Comparison of ENCODE assay signal across 20 cellular contexts in genomic region chr16:10926867-10927266, GRCh38. TPM values are rescaled to one million over a fixed set of nuclear protein-coding genes. Genes with fewer than 3 reads are reported as not detected.
A peak's percentile ranks its signal among the peaks of the same experiment; 100 is the strongest.
DNase-seq lines count a peak whose midpoint lies in the region; ATAC-seq, FAIRE-seq and TF ChIP-seq lines count a peak whose summit lies in the region.
"Had no signal": no experiment of that assay in that cellular context is flagged by ENCODE, and none has a peak within 500 bp of the region (broad histone marks: within the 10 kb centered on the region; RNA-seq: fewer than 3 reads in every experiment).

No MANE protein-coding gene starts in this region.

- H4K20me1 ChIP-seq in K562 (replicated peaks; ENCODE audit: control insufficient read depth, insufficient read depth, low read length): no peaks in the 10 kb centered on the region; the same call in 1 of the 2 replicates

- H3K36me3 Mint-ChIP-seq in IgD-negative memory B cell: peaks cover 3% of the 10 kb centered on the region
- H3K36me3 Mint-ChIP-seq in stimulated activated naive B cell treated with anti-CD40 and anti-IgM and Interleukin-4, amounts not matched to agents 10 μg/mL and 1 μg/mL and 100 μg/mL, for 72 hours: peaks cover 52 to 72% of the 10 kb centered on the region in 2 donors
- peaks cover 26% of the 10 kb centered on the region for H3K36me3 Mint-ChIP-seq in activated naive CD4-positive, alpha-beta T cell treated with anti-CD3 and anti-CD28 coated beads for 36 hours (ENCODE audit: low read depth)

- peaks cover 25% of the 10 kb centered on the region; the same call in 2 of the 3 replicates for H3K36me3 ChIP-seq in K562 (ENCODE audit: control insufficient read depth, insufficient read depth, low read length)

- no peak for TF ChIP-seq EP300 in K562 (IDR thresholded peaks at IDR 0.05; ENCODE audit: low read length)

- H3K4me1 ChIP-seq in K562 (replicated peaks in 1 of 2; ENCODE audit: control insufficient read depth in 2 of 2, insufficient read depth in 2 of 2, low read length in 2 of 2): peaks cover 0 to 9% of the 10 kb centered on the region in 2 experiments; a peak in 2 of 5 replicates
- H3K4me1 ChIP-seq: BE2C had no signal

- H3K9ac ChIP-seq in K562 (ENCODE audit: insufficient read depth in 1 of 2, low read depth in 2 of 2, low read length in 2 of 2): no peak overlapping the region
- H3K9ac ChIP-seq: KMS-11 had no signal

- intact Hi-C loops in K562 (cut with micrococcal nuclease): no loop called here
- intact Hi-C loops in activated naive CD4-positive, alpha-beta T cell treated with anti-CD3 and anti-CD28 coated beads for 36 hours (cut with micrococcal nuclease): no loop called here

- no peaks in the 10 kb centered on the region for H3K27me3 ChIP-seq in K562 (ENCODE audit: control insufficient read depth in 2 of 2, insufficient read depth in 2 of 2, low read length in 2 of 2)
- H3K27me3 ChIP-seq: BE2C had no signal

- H3K4me1 Mint-ChIP-seq in IgD-negative memory B cell: peaks cover 20 to 22% (median 21%) of the 10 kb centered on the region in 3 donors
- peaks cover 37 to 49% of the 10 kb centered on the region in 2 donors for H3K4me1 Mint-ChIP-seq in stimulated activated naive B cell treated with anti-CD40 and anti-IgM and Interleukin-4, amounts not matched to agents 10 μg/mL and 1 μg/mL and 100 μg/mL, for 72 hours
- H3K4me1 Mint-ChIP-seq in activated naive CD4-positive, alpha-beta T cell treated with anti-CD3 and anti-CD28 coated beads for 36 hours (ENCODE audit: low read depth): peaks cover 2% of the 10 kb centered on the region

- CTCF ChIA-PET in K562 (lab: Yijun Ruan, JAX; ENCODE audit: low intra/inter-chr PET ratio): no interaction called here
- CTCF ChIA-PET in activated naive CD4-positive, alpha-beta T cell treated with anti-CD3 and anti-CD28 coated beads for 36 hours (lab: Charles Lee): interaction anchor here (0.6 to 1.8 kb wide), 4 partner anchors 8 to 183 kb away, joined by 3 to 5 read pairs (median 4); no protein-coding TSS in a partner anchor

- in situ Hi-C loops in K562 (cut with MboI): no loop called here

- no peak overlapping the region for H2AFZ ChIP-seq in K562 (ENCODE audit: low read depth, low read length)

- H3K4me3 ChIP-seq in K562: no peak overlapping the region

- peak overlapping the region in 1 of 4 donors; percentile 7 for H3K4me3 Mint-ChIP-seq in IgD-negative memory B cell
- no peak overlapping the region for H3K4me3 Mint-ChIP-seq in stimulated activated naive B cell treated with anti-CD40 and anti-IgM and Interleukin-4, amounts not matched to agents 10 μg/mL and 1 μg/mL and 100 μg/mL, for 72 hours
- H3K4me3 Mint-ChIP-seq in activated naive CD4-positive, alpha-beta T cell treated with anti-CD3 and anti-CD28 coated beads for 36 hours: no peak overlapping the region
- H3K4me3 Mint-ChIP-seq: CD4-positive, CD25-positive, alpha-beta regulatory T cell; CD8-positive, alpha-beta memory T cell; HFFc6 had no signal

- BruUV-seq in K562 (replicated peaks; lab: Mats Ljungman, UMichigan): no TSS peak

- H3K27ac ChIP-seq in K562 (ENCODE audit: extremely low read depth, low read depth, low read length): no peak overlapping the region
- H3K27ac ChIP-seq: KMS-11 had no signal

- DNase-seq in GM12891 (ENCODE audit: insufficient read length, low spot score): no peak
- DNase-seq in K562 (ENCODE audit: extremely low read depth in 1 of 4, low spot score in 3 of 4): no peak
- DNase-seq in stimulated activated naive B cell treated with anti-CD40 and anti-IgM and Interleukin-4, amounts not matched to agents 10 μg/mL and 1 μg/mL and 100 μg/mL, for 72 hours: no peak
- DNase-seq in DMS53 (lab: John Stamatoyannopoulos, UW): no peak
- DNase-seq in activated naive CD4-positive, alpha-beta T cell treated with anti-CD3 and anti-CD28 coated beads for 36 hours: no peak
- DNase-seq in HK-2 (ENCODE audit: unreplicated experiment): no peak
- DNase-seq: BE2C; C1 segment of cervical spinal cord; CD4-positive, CD25-positive, alpha-beta regulatory T cell; CD8-positive, alpha-beta memory T cell; COR-L47; DMS 273 treated with DMSO at 0.1 percent for 48 hours; GOT3; H7; HFFc6 had no signal

- H3K4me2 ChIP-seq in K562 (ENCODE audit: insufficient read depth, low read length): no peak overlapping the region
- H3K4me2 ChIP-seq: KMS-11 had no signal

- TF ChIP-seq POLR2A in GM12891 (IDR thresholded peaks at IDR 0.05; ENCODE audit: low read depth, low read length): no peak
- TF ChIP-seq POLR2A in K562 (conservative IDR thresholded peaks at IDR 0.05): no peak

- no peaks in the 10 kb centered on the region for H3K9me3 Mint-ChIP-seq in IgD-negative memory B cell
- H3K9me3 Mint-ChIP-seq in stimulated activated naive B cell treated with anti-CD40 and anti-IgM and Interleukin-4, amounts not matched to agents 10 μg/mL and 1 μg/mL and 100 μg/mL, for 72 hours: no peaks in the 10 kb centered on the region
- peaks cover 2% of the 10 kb centered on the region for H3K9me3 Mint-ChIP-seq in activated naive CD4-positive, alpha-beta T cell treated with anti-CD3 and anti-CD28 coated beads for 36 hours
- H3K9me3 Mint-ChIP-seq: CD8-positive, alpha-beta memory T cell; HFFc6 had no signal

- no peaks in the 10 kb centered on the region for H3K27me3 Mint-ChIP-seq in IgD-negative memory B cell
- no peaks in the 10 kb centered on the region for H3K27me3 Mint-ChIP-seq in stimulated activated naive B cell treated with anti-CD40 and anti-IgM and Interleukin-4, amounts not matched to agents 10 μg/mL and 1 μg/mL and 100 μg/mL, for 72 hours
- H3K27me3 Mint-ChIP-seq in activated naive CD4-positive, alpha-beta T cell treated with anti-CD3 and anti-CD28 coated beads for 36 hours (ENCODE audit: low read depth): no peaks in the 10 kb centered on the region
- H3K27me3 Mint-ChIP-seq: CD4-positive, CD25-positive, alpha-beta regulatory T cell; CD8-positive, alpha-beta memory T cell had no signal

- FAIRE-seq in GM12891 (lab: Jason Lieb, UNC) (no peak), K562 (lab: Jason Lieb, UNC) (no peak)
- FAIRE-seq: G401.6, HTR-8/SVneo had no signal

- H3K9me3 ChIP-seq in K562 (replicated peaks; ENCODE audit: control insufficient read depth, insufficient read depth, low read depth, low read length): no peaks in the 10 kb centered on the region
- H3K9me3 ChIP-seq: BE2C had no signal

- no peak for TF ChIP-seq CTCF in K562 (IDR thresholded peaks at IDR 0.05 in 2 of 3, conservative IDR thresholded peaks at IDR 0.05 in 1 of 3; ENCODE audit: insufficient read depth in 2 of 3, low read depth in 1 of 3, low read length in 3 of 3)

- TF ChIP-seq RAD21 in K562 (CRISPR knock-in tag; conservative IDR thresholded peaks at IDR 0.05 in 1 of 2, IDR thresholded peaks at IDR 0.05 in 1 of 2): no peak

- no peaks in the 10 kb centered on the region for H3K79me2 ChIP-seq in K562 (ENCODE audit: control insufficient read depth, insufficient read depth, low read length)

- 88% methylated on average over 5 of the region's 5 CpGs for WGBS in K562 (ENCODE audit: insufficient coverage, low coverage, missing lambda C conversion rate)

- H3K27ac Mint-ChIP-seq in IgD-negative memory B cell: peak overlapping the region; percentile 27 to 84 (median 82)
- H3K27ac Mint-ChIP-seq in stimulated activated naive B cell treated with anti-CD40 and anti-IgM and Interleukin-4, amounts not matched to agents 10 μg/mL and 1 μg/mL and 100 μg/mL, for 72 hours: peak overlapping the region; percentile 89
- no peak overlapping the region for H3K27ac Mint-ChIP-seq in activated naive CD4-positive, alpha-beta T cell treated with anti-CD3 and anti-CD28 coated beads for 36 hours
- H3K27ac Mint-ChIP-seq: HFFc6 had no signal

- POLR2A ChIA-PET in K562 (lab: Yijun Ruan, JAX): interaction anchor here (0.6 to 1.1 kb wide), 5 partner anchors 8 to 328 kb away, joined by 3 to 4 read pairs (median 3); no protein-coding TSS in a partner anchor

- no peaks in the 10 kb centered on the region for H3K9me1 ChIP-seq in K562 (ENCODE audit: control insufficient read depth, insufficient read depth, low read length)

- ATAC-seq in K562: no peak
- no peak for ATAC-seq in stimulated activated naive B cell treated with anti-CD40 and anti-IgM and Interleukin-4, amounts not matched to agents 10 μg/mL and 1 μg/mL and 100 μg/mL, for 72 hours (replicated peaks)
- ATAC-seq: HCT116 had no signal

RNA-seq across cellular contexts. Expression of gene DEXI, which starts 15.4 kb away (rescaled TPM):
- 8.4 TPM for polyA plus RNA-seq in GM12891 (2012; ENCODE audit: low read depth, missing spikeins)
- 11.4 TPM for polyA plus RNA-seq in IgD-negative memory B cell
- 19.9 and 32.5 TPM in 2 replicates for total RNA-seq in K562 (2011; cell fraction: chromatin; rRNA removed; ENCODE audit: low replicate concordance)
- 26.5 and 30.0 TPM in 2 replicates for total RNA-seq in K562 (2011; cell fraction: nucleolus; rRNA removed)
- total RNA-seq in K562 (2011; cell fraction: nucleoplasm; rRNA removed): 26.1 and 37.4 TPM in 2 replicates
- 35.8 and 43.1 TPM in 2 replicates for total RNA-seq in K562 (2014; rRNA removed)
- 18.2 and 22.0 TPM in 2 replicates for total RNA-seq in K562 (2014; rRNA removed; fragmentation: Illumina TruSeq; extraction: Trizol)
- 29.6 and 31.3 TPM in 2 replicates for total RNA-seq in K562 (2015; rRNA removed; fragmentation: Illumina TruSeq; extraction: Trizol)
- 33.3 and 38.2 TPM in 2 replicates for total RNA-seq in K562 (2021)
- 20.0 and 24.5 TPM in 2 replicates for polyA plus RNA-seq in K562 (2011; rRNA removed)
- 35.9 and 65.4 TPM in 2 replicates for polyA plus RNA-seq in K562 (2011; cell fraction: cytosol; rRNA removed)
- polyA plus RNA-seq in K562 (2011; cell fraction: nucleus; rRNA removed): 24.2 and 31.3 TPM in 2 replicates
- 34.3 and 38.6 TPM in 2 replicates for polyA plus RNA-seq in K562 (2012)
- 39.2 and 40.1 TPM in 2 replicates for polyA plus RNA-seq in K562 (2014; fragmentation: Illumina TruSeq; extraction: Trizol)
- polyA plus RNA-seq in K562 (2014; fragmentation: Nextera tagmentation; extraction: Ambion mirVana): 1 to 10 TPM; 2.9 to 3.7 TPM
- polyA plus RNA-seq in K562 (2014; rRNA removed): 21.1 and 31.5 TPM in 2 replicates
- polyA minus RNA-seq in K562 (2011; rRNA and poly(A)+ RNA removed): 25.2 and 29.1 TPM in 2 replicates
- polyA minus RNA-seq in K562 (2011; cell fraction: cytosol; rRNA and poly(A)+ RNA removed): 21.8 and 24.2 TPM in 2 replicates
- polyA minus RNA-seq in K562 (2011; cell fraction: nucleus; rRNA and poly(A)+ RNA removed): 12.3 and 19.3 TPM in 2 replicates
- total RNA-seq in activated naive CD4-positive, alpha-beta T cell treated with anti-CD3 and anti-CD28 coated beads for 36 hours: 10 to 100 TPM; 23.4 to 25.9 TPM

RNA-seq across cellular contexts. Expression of gene CLEC16A, which starts 17.5 kb away (rescaled TPM):
- 12.4 TPM for polyA plus RNA-seq in GM12891 (2012; ENCODE audit: low read depth, missing spikeins)
- polyA plus RNA-seq in IgD-negative memory B cell (21.1 TPM), K562 (2011; rRNA removed) (8.8 and 10.4 TPM in 2 replicates), K562 (2014; fragmentation: Illumina TruSeq; extraction: Trizol) (15.6 and 16.1 TPM in 2 replicates), K562 (2014; fragmentation: Nextera tagmentation; extraction: Ambion mirVana) (1 to 10 TPM in 1 of 2 experiments, under 1 TPM in 1; 1.00 to 1.4 TPM), K562 (2014; rRNA removed) (10.6 and 10.8 TPM in 2 replicates)
- total RNA-seq in K562 (2011; cell fraction: chromatin; rRNA removed; ENCODE audit: low replicate concordance): 90.8 and 106 TPM in 2 replicates
- total RNA-seq in K562 (2011; cell fraction: nucleolus; rRNA removed): 41.2 and 41.7 TPM in 2 replicates
- total RNA-seq in K562 (2011; cell fraction: nucleoplasm; rRNA removed): 59.0 and 65.7 TPM in 2 replicates
- total RNA-seq in K562 (2014; rRNA removed) (9.8 and 13.6 TPM in 2 replicates), K562 (2014; rRNA removed; fragmentation: Illumina TruSeq; extraction: Trizol) (11.4 and 13.2 TPM in 2 replicates), K562 (2015; rRNA removed; fragmentation: Illumina TruSeq; extraction: Trizol) (8.5 and 10.0 TPM in 2 replicates), K562 (2021) (22.1 and 22.3 TPM in 2 replicates)
- 7.3 and 8.2 TPM in 2 replicates for polyA plus RNA-seq in K562 (2011; cell fraction: cytosol; rRNA removed)
- polyA plus RNA-seq in K562 (2011; cell fraction: nucleus; rRNA removed): 13.4 and 16.9 TPM in 2 replicates
- 13.6 and 19.6 TPM in 2 replicates for polyA plus RNA-seq in K562 (2012)
- 35.1 and 47.1 TPM in 2 replicates for polyA minus RNA-seq in K562 (2011; rRNA and poly(A)+ RNA removed)
- 21.8 and 27.7 TPM in 2 replicates for polyA minus RNA-seq in K562 (2011; cell fraction: cytosol; rRNA and poly(A)+ RNA removed)
- 14.4 and 24.4 TPM in 2 replicates for polyA minus RNA-seq in K562 (2011; cell fraction: nucleus; rRNA and poly(A)+ RNA removed)
- total RNA-seq in activated naive CD4-positive, alpha-beta T cell treated with anti-CD3 and anti-CD28 coated beads for 36 hours: 10 to 100 TPM; 18.4 to 20.1 TPM

RNA-seq across cellular contexts. Expression of gene CIITA, which starts 49.9 kb away (rescaled TPM):
- polyA plus RNA-seq in GM12891 (2012; ENCODE audit: low read depth, missing spikeins): 63.6 TPM
- polyA plus RNA-seq in IgD-negative memory B cell (173 TPM), K562 (2011; rRNA removed) (not detected in 2 replicates), K562 (2014; fragmentation: Illumina TruSeq; extraction: Trizol) (not detected in 2 replicates), K562 (2014; fragmentation: Nextera tagmentation; extraction: Ambion mirVana) (under 1 TPM; 0.01 to 0.08 TPM), K562 (2014; rRNA removed) (0.11 TPM in 1 of 2 replicates, not detected in the other)
- 0.19 TPM in 1 of 2 replicates, not detected in the other for total RNA-seq in K562 (2011; cell fraction: chromatin; rRNA removed; ENCODE audit: low replicate concordance)
- not detected in 2 replicates for total RNA-seq in K562 (2011; cell fraction: nucleolus; rRNA removed)
- total RNA-seq in K562 (2011; cell fraction: nucleoplasm; rRNA removed): 0.31 TPM in 1 of 2 replicates, not detected in the other
- total RNA-seq in K562 (2014; rRNA removed) (not detected in 2 replicates), K562 (2014; rRNA removed; fragmentation: Illumina TruSeq; extraction: Trizol) (not detected in 2 replicates), K562 (2015; rRNA removed; fragmentation: Illumina TruSeq; extraction: Trizol) (0.04 and 0.11 TPM in 2 replicates), K562 (2021) (0.20 and 0.38 TPM in 2 replicates)
- not detected in 2 replicates for polyA plus RNA-seq in K562 (2011; cell fraction: cytosol; rRNA removed)
- 0.04 and 0.13 TPM in 2 replicates for polyA plus RNA-seq in K562 (2011; cell fraction: nucleus; rRNA removed)
- 0.23 and 0.25 TPM in 2 replicates for polyA plus RNA-seq in K562 (2012)
- polyA minus RNA-seq in K562 (2011; rRNA and poly(A)+ RNA removed): 0.06 TPM in 1 of 2 replicates, not detected in the other
- polyA minus RNA-seq in K562 (2011; cell fraction: cytosol; rRNA and poly(A)+ RNA removed): not detected in 2 replicates
- polyA minus RNA-seq in K562 (2011; cell fraction: nucleus; rRNA and poly(A)+ RNA removed): not detected in 2 replicates
- total RNA-seq in activated naive CD4-positive, alpha-beta T cell treated with anti-CD3 and anti-CD28 coated beads for 36 hours: under 1 TPM; 0.12 to 0.29 TPM
- total RNA-seq: H7 had no signal
